Comparison of ENCODE assay signal across 3 cellular contexts in the genomic region with DNA sequence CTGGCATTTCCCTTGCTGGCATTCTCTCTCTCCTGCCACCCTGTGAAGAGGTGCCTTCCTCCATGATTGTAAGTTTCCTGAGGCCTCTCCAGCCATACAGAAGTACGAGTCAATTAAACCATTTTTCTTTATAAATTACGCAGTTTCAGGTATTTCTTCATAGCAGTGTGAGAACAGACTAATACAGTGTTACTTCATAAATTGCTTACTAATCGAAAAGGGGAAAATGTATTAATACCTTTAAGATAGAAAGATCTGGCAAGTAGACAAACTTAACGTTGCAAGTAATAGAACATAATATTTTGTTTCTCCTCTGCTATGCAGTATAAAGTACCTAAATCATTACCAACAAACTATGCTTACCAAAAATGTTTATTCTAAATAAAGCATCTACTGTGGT.
TF ChIP-seq lines count a peak whose summit lies in the region.

No MANE protein-coding gene starts in this region.

TF ChIP-seq in A549, 52 proteins besides CTCF, POLR2A, EP300 and RAD21:
- TF ChIP-seq, protein P1, sequence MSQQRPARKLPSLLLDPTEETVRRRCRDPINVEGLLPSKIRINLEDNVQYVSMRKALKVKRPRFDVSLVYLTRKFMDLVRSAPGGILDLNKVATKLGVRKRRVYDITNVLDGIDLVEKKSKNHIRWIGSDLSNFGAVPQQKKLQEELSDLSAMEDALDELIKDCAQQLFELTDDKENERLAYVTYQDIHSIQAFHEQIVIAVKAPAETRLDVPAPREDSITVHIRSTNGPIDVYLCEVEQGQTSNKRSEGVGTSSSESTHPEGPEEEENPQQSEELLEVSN (IDR thresholded peaks at IDR 0.05; ENCODE audit: borderline replicate concordance, low read depth) = no peak
- peak; percentile 79 for TF ChIP-seq MAFK (IDR thresholded peaks at IDR 0.05; ENCODE audit: partially characterized antibody)

TF ChIP-seq in IMR-90, 13 proteins besides CTCF, POLR2A, EP300 and RAD21:
- TF ChIP-seq MAFK (IDR thresholded peaks at IDR 0.05; ENCODE audit: low read depth, low read length) (peak; percentile 81), FOS (IDR thresholded peaks at IDR 0.05; ENCODE audit: low read depth, low read length) (no peak)

TF ChIP-seq in H1, 55 proteins besides CTCF, POLR2A, EP300 and RAD21:
- no peak for TF ChIP-seq PHF8 (conservative IDR thresholded peaks at IDR 0.05; ENCODE audit: low read depth, low read length)
- peak; percentile 20; the same call in 1 of the 2 replicates for TF ChIP-seq MAFK (IDR thresholded peaks at IDR 0.05; ENCODE audit: low read depth, low read length)
